Comparison of ENCODE assay signal across 21 cellular contexts in genomic region chr19:5299137-5299536, GRCh38.
"Had no signal": no experiment of that assay in that cellular context is flagged by ENCODE, and none has a peak within 500 bp of the region (broad histone marks: within the 10 kb centered on the region; RNA-seq: fewer than 3 reads in every experiment).

No MANE protein-coding gene starts in this region.

- H3K4me3 ChIP-seq: lung, mucosa of descending colon, prostate gland, right atrium auricular region, sigmoid colon, thoracic aorta, tibial nerve, upper lobe of left lung had no signal

- H3K4me1 Mint-ChIP-seq: mesothelial cell of epicardium; naive B cell; stimulated activated memory B cell treated with anti-CD40 and anti-IgM and Interleukin-4, amounts not matched to agents 10 μg/mL and 1 μg/mL and 100 μg/mL, for 72 hours had no signal

- H3K36me3 Mint-ChIP-seq: mesothelial cell of epicardium; natural killer cell treated with Interleukin-12 subunit alpha and Interleukin-12 subunit beta and Interleukin-15 and Interleukin-18, amount 100 ng/mL, for 72 hours had no signal

- H3K4me3 Mint-ChIP-seq: effector memory CD8-positive, alpha-beta T cell; mesothelial cell of epicardium; natural killer cell treated with Interleukin-12 subunit alpha and Interleukin-12 subunit beta and Interleukin-15 and Interleukin-18, amount 100 ng/mL, for 72 hours; neural crest cell; stimulated activated memory B cell treated with anti-CD40 and anti-IgM and Interleukin-4, amounts not matched to agents 10 μg/mL and 1 μg/mL and 100 μg/mL, for 72 hours had no signal

- H3K4me1 ChIP-seq: prostate gland, right atrium auricular region had no signal

- H3K9me3 ChIP-seq: mucosa of descending colon, prostate gland, right atrium auricular region, sigmoid colon, thoracic aorta, tibial nerve, upper lobe of left lung had no signal

- H3K36me3 ChIP-seq: prostate gland, right atrium auricular region, sigmoid colon, thoracic aorta, tibial nerve, upper lobe of left lung had no signal

- DNase-seq: cortex of kidney; effector memory CD8-positive, alpha-beta T cell; erythroblast; mesenchymal stem cell; mucosa of descending colon; naive B cell; sigmoid colon; stimulated activated CD4-positive, alpha-beta T cell treated with anti-CD3 and anti-CD28 coated beads, Interleukin-2, amount 100 ng/mL, for 24 hours; stimulated activated CD4-positive, alpha-beta T cell treated with anti-CD3 and anti-CD28 coated beads, Interleukin-4, amount 100 ng/mL, for 4 hours; stimulated activated naive CD8-positive, alpha-beta T cell treated with anti-CD3 and anti-CD28 coated beads, Interleukin-15, Interleukin-2, amounts not matched to agents 100 U/mL and 50 U/mL, for 24 hours had no signal

- ATAC-seq: effector memory CD8-positive, alpha-beta T cell; left lobe of liver; mucosa of descending colon; natural killer cell treated with Interleukin-12 subunit alpha and Interleukin-12 subunit beta and Interleukin-15 and Interleukin-18, amount 100 ng/mL, for 72 hours; stimulated activated memory B cell treated with anti-CD40 and anti-IgM and Interleukin-4, amounts not matched to agents 10 μg/mL and 1 μg/mL and 100 μg/mL, for 72 hours; stimulated activated naive CD8-positive, alpha-beta T cell treated with anti-CD3 and anti-CD28 coated beads, Interleukin-15, Interleukin-2, amounts not matched to agents 100 U/mL and 50 U/mL, for 24 hours had no signal

- H3K27ac ChIP-seq: right atrium auricular region, sigmoid colon, thoracic aorta, tibial nerve, upper lobe of left lung had no signal

- H3K27me3 ChIP-seq: right atrium auricular region, sigmoid colon, tibial nerve, upper lobe of left lung had no signal

- H3K27ac Mint-ChIP-seq: mesothelial cell of epicardium; natural killer cell treated with Interleukin-12 subunit alpha and Interleukin-12 subunit beta and Interleukin-15 and Interleukin-18, amount 100 ng/mL, for 72 hours; stimulated activated memory B cell treated with anti-CD40 and anti-IgM and Interleukin-4, amounts not matched to agents 10 μg/mL and 1 μg/mL and 100 μg/mL, for 72 hours had no signal

- H3K9me3 Mint-ChIP-seq: mesothelial cell of epicardium; natural killer cell treated with Interleukin-12 subunit alpha and Interleukin-12 subunit beta and Interleukin-15 and Interleukin-18, amount 100 ng/mL, for 72 hours; neural crest cell had no signal
